ENCODE assay signal across 20 cellular contexts in the genomic region with DNA sequence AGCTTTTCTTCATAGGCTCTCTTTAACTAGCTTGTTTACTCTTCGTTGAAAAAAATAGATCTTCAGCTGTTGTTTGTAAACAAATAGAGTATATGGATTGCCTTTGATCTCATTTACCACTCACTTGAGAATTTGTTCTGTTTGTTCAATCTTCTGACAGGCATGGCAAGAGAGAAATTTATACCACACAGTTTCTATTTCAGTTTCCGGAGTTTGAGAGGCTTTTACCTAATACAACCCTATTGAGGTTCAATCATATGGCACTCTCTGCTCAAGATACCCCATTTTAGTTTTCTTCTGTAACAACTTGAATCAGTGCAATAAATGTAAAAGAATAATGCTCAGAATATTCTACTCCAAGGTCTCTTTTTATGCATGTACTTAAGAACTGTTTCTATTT.
DNase-seq lines count a peak whose midpoint lies in the region; ATAC-seq and TF ChIP-seq lines count a peak whose summit lies in the region.
"Had no signal": no experiment of that assay in that cellular context is flagged by ENCODE, and none has a peak within 500 bp of the region (broad histone marks: within the 10 kb centered on the region; RNA-seq: fewer than 3 reads in every experiment).

No MANE protein-coding gene starts in this region.

- H3K9me3 ChIP-seq in MM.1S (replicated peaks; ENCODE audit: insufficient read depth, low read length) = no peaks in the 10 kb centered on the region

- no peak overlapping the region for H3K9ac ChIP-seq in MM.1S (ENCODE audit: low read length)

- no peaks in the 10 kb centered on the region for H3K79me2 ChIP-seq in MM.1S (ENCODE audit: low read length)

- peak; percentile 60 for ATAC-seq in GM18873 (IDR thresholded peaks at IDR 0.05; ENCODE audit: low FRiP score, unreplicated experiment)
- no peak for ATAC-seq in GM18861 (IDR thresholded peaks at IDR 0.05; ENCODE audit: unreplicated experiment)
- ATAC-seq: K562 had no signal

- CTCF ChIA-PET in HEK293T (lab: Yijun Ruan, JAX) = no interaction called here
- CTCF ChIA-PET in RWPE1 (lab: Yijun Ruan, JAX) = no interaction called here

- H3K27ac ChIP-seq in MM.1S (ENCODE audit: low read length) (no peak overlapping the region), RWPE1 (no peak overlapping the region)

- peak overlapping the region; percentile 9; the same call in 1 of the 2 replicates for H3K4me2 ChIP-seq in MM.1S (ENCODE audit: low read depth, low read length)

- H3K9me2 ChIP-seq in MM.1S (replicated peaks; ENCODE audit: insufficient read depth, low read length) = no peaks in the 10 kb centered on the region

- DNase-seq in DMS53 (lab: John Stamatoyannopoulos, UW) (peak; percentile 61), MM.1S (peak; percentile 66), HEK293T (ENCODE audit: extremely low spot score) (no peak), RWPE1 (ENCODE audit: low spot score) (no peak), GM13976 (ENCODE audit: low spot score) (no peak)
- DNase-seq: Calu3, DMS153, HCEC 1CT, Kasumi-1, NCI-H1105 treated with DMSO at 0.1 percent for 48 hours, NCI-H146, NCI-H2029, NCI-H446, NCI-H526 treated with DMSO at 0.1 percent for 48 hours, RPMI8226, SHP77, T-helper 1 cell had no signal

- no peaks in the 10 kb centered on the region for H3K36me3 ChIP-seq in MM.1S (replicated peaks; ENCODE audit: insufficient read depth, low read length)

- TF ChIP-seq CTCF in MM.1S (IDR thresholded peaks at IDR 0.05; ENCODE audit: low read length) (no peak), RWPE1 (conservative IDR thresholded peaks at IDR 0.05; ENCODE audit: low read depth) (no peak), GM13976 (IDR thresholded peaks at IDR 0.05; ENCODE audit: borderline replicate concordance, control extremely low read depth, extremely low read depth, insufficient read depth, missing control alignments) (no peak)

- H3K4me1 ChIP-seq in MM.1S (ENCODE audit: low read length) = peaks cover 6% of the 10 kb centered on the region

- no peak overlapping the region for H3K4me3 ChIP-seq in MM.1S (ENCODE audit: low read length)
- H3K4me3 ChIP-seq: K562 had no signal

- H3F3A ChIP-seq in MM.1S (ENCODE audit: insufficient read depth, low read length) = no peaks in the 10 kb centered on the region

- no peaks in the 10 kb centered on the region for H4K20me1 ChIP-seq in MM.1S (ENCODE audit: insufficient read depth, low read length)

- no peak overlapping the region for H2AFZ ChIP-seq in MM.1S (ENCODE audit: low read length)

- POLR2A ChIA-PET in HEK293T (lab: Yijun Ruan, JAX) (no interaction called here), RWPE1 (lab: Yijun Ruan, JAX; ENCODE audit: low non-redundant PET) (no interaction called here)

- H3K27me3 ChIP-seq in MM.1S (replicated peaks; ENCODE audit: insufficient read depth, low read length) = no peaks in the 10 kb centered on the region

- in situ Hi-C loops in GM13976 (cut with MboI; ENCODE audit: low sequenced_read_pairs, unreplicated experiment) = no loop called here

TF ChIP-seq in HEK293T, 16 proteins besides CTCF, POLR2A, EP300 and RAD21:
- TF ChIP-seq ELF4 (IDR thresholded peaks at IDR 0.05) (no peak), HDGF (IDR thresholded peaks at IDR 0.05; ENCODE audit: borderline replicate concordance) (no peak), TARDBP (IDR thresholded peaks at IDR 0.05) (no peak), LEF1 (IDR thresholded peaks at IDR 0.05; ENCODE audit: borderline replicate concordance) (no peak), BHLHE40 (IDR thresholded peaks at IDR 0.05; ENCODE audit: borderline replicate concordance) (no peak), FOXK2 (IDR thresholded peaks at IDR 0.05) (no peak), L3MBTL2 (conservative IDR thresholded peaks at IDR 0.05) (no peak), FOXM1 (IDR thresholded peaks at IDR 0.05; ENCODE audit: borderline replicate concordance) (no peak), NFRKB (IDR thresholded peaks at IDR 0.05) (no peak), ARNT (IDR thresholded peaks at IDR 0.05) (no peak), CTBP1 (IDR thresholded peaks at IDR 0.05; ENCODE audit: borderline replicate concordance) (no peak)
- TF ChIP-seq, protein P1, sequence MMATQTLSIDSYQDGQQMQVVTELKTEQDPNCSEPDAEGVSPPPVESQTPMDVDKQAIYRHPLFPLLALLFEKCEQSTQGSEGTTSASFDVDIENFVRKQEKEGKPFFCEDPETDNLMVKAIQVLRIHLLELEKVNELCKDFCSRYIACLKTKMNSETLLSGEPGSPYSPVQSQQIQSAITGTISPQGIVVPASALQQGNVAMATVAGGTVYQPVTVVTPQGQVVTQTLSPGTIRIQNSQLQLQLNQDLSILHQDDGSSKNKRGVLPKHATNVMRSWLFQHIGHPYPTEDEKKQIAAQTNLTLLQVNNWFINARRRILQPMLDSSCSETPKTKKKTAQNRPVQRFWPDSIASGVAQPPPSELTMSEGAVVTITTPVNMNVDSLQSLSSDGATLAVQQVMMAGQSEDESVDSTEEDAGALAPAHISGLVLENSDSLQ (IDR thresholded peaks at IDR 0.05) = no peak

Comparison
In these comparisons a context has a peak if more than half of its experiments do, and no peak if none do; other contexts are left out.
1. DNase-seq: peak in DMS53 (single experiment) and MM.1S (single experiment); none in HEK293T (single experiment), RWPE1 (single experiment) and GM13976 (single experiment).